ENCODE assay signal across 16 cellular contexts in the genomic region with DNA sequence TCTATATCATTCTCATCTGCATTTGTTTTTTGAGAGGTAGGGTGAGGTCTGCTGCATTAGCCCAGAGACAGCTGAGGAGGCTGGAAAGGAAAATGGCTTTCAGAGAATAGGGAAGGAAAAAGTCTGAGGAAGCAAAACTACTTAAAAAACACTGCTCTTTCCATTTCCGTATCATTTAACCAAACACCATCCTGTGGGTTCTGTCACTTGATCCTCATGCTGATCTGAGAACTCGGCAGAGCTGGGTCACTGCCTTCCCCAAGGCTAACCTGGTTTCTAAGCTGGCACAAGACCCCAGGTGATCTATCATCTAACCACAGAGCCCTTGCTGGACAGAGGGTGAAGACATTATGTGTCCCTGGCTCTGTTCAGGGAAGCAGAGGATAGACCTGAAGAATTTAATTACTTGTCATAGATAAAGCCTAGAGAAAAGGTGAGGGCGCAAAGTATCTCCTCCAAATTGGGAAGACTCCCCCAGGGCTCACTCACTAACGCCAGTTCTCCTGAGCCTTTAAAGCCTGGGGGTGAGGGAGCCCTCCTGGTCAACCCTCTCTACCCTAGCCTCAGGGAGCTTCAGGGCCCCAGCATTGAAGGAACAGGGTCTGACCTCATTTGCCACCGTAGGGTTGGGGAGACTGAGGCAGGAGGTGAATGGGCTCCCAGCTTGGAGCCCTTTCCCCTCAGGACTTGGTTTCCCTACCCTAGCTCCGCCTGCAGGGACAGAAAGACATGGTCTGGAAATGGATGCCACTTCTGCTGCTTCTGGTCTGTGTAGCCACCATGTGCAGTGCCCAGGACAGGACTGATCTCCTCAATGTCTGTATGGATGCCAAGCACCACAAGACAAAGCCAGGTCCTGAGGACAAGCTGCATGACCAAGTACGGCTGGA. TPM values are rescaled to one million over a fixed set of nuclear protein-coding genes. Genes with fewer than 3 reads are reported as not detected.
A peak's percentile ranks its signal among the peaks of the same experiment; 100 is the strongest.
DNase-seq lines count a peak whose midpoint lies in the region; ATAC-seq and TF ChIP-seq lines count a peak whose summit lies in the region.
"Had no signal": no experiment of that assay in that cellular context is flagged by ENCODE, and none has a peak within 500 bp of the region (broad histone marks: within the 10 kb centered on the region; RNA-seq: fewer than 3 reads in every experiment).

No MANE protein-coding gene starts in this region.

- H3K79me2 ChIP-seq in OCI-LY3 (ENCODE audit: low read length), result no peaks in the 10 kb centered on the region

- no peak overlapping the region for H3K27ac Mint-ChIP-seq in activated T-cell treated with anti-CD3 and anti-CD28 coated beads, Interleukin-2, amount 50 U/mL, for 24 hours

- H3K27ac ChIP-seq in HL-60 (replicated peaks) (peak overlapping the region; percentile 26; the same call in 1 of the 2 replicates), OCI-LY3 (ENCODE audit: low read length) (no peak overlapping the region), right atrium auricular region (peak overlapping the region in 1 of 2 donors; percentile 7), skeletal muscle tissue (ENCODE audit: low read depth, low read length) (peak overlapping the region; percentile 30)

- DNase-seq in HL-60 (ENCODE audit: low read depth in 1 of 2, low spot score in 1 of 2), result no peak
- peak; percentile 54 for DNase-seq in right atrium auricular region (ENCODE audit: low spot score)
- no peak for DNase-seq in activated T-cell treated with anti-CD3 and anti-CD28 coated beads, Interleukin-2, amount 50 U/mL, for 24 hours
- DNase-seq: activated CD4-positive, alpha-beta T cell treated with anti-CD3 and anti-CD28 coated beads for 4 hours; activated gamma-delta T cell treated with Interleukin-2 at 50 U/mL for 16 hours; Calu3; erythroblast; mucosa of descending colon; NCI-H1105 had no signal

- peaks cover 13% of the 10 kb centered on the region for H3K4me1 Mint-ChIP-seq in activated T-cell treated with anti-CD3 and anti-CD28 coated beads, Interleukin-2, amount 50 U/mL, for 24 hours (ENCODE audit: low read depth)

- H3K4me1 ChIP-seq in OCI-LY3 (ENCODE audit: low read length) (peaks cover 38% of the 10 kb centered on the region), right atrium auricular region (peaks cover 0 to 11% of the 10 kb centered on the region in 2 donors), skeletal muscle tissue (ENCODE audit: control insufficient read depth in 3 of 3, insufficient read depth in 3 of 3, low read length in 3 of 3) (peaks cover 9 to 10% (median 9%) of the 10 kb centered on the region in 3 donors)

- no peak overlapping the region for H3K4me3 Mint-ChIP-seq in activated T-cell treated with anti-CD3 and anti-CD28 coated beads, Interleukin-2, amount 50 U/mL, for 24 hours

- H2AFZ ChIP-seq in OCI-LY3 (ENCODE audit: low read depth, low read length), result peak overlapping the region; percentile 36; the same call in 1 of the 2 replicates

- no peaks in the 10 kb centered on the region for H3K9me3 ChIP-seq in OCI-LY3 (ENCODE audit: insufficient read depth, low read length)
- H3K9me3 ChIP-seq in right atrium auricular region, result no peaks in the 10 kb centered on the region
- no peaks in the 10 kb centered on the region for H3K9me3 ChIP-seq in skeletal muscle tissue (ENCODE audit: control insufficient read depth in 3 of 3, low read length in 3 of 3)
- H3K9me3 ChIP-seq: mucosa of descending colon, tibial nerve had no signal

- H3K27me3 ChIP-seq in HL-60 (ENCODE audit: insufficient read depth, poor library complexity, severe bottlenecking) (no peaks in the 10 kb centered on the region), OCI-LY3 (ENCODE audit: low read depth, low read length) (peaks cover 12% of the 10 kb centered on the region; the same call in 1 of the 2 replicates), right atrium auricular region (no peaks in the 10 kb centered on the region), skeletal muscle tissue (ENCODE audit: control insufficient read depth in 3 of 3, insufficient read depth in 3 of 3, low read length in 3 of 3) (no peaks in the 10 kb centered on the region)
- H3K27me3 ChIP-seq: tibial nerve had no signal

- H3K36me3 ChIP-seq in OCI-LY3 (replicated peaks; ENCODE audit: low read depth, low read length) (no peaks in the 10 kb centered on the region), right atrium auricular region (no peaks in the 10 kb centered on the region), skeletal muscle tissue (ENCODE audit: control insufficient read depth in 3 of 3, insufficient read depth in 3 of 3, low read length in 3 of 3) (no peaks in the 10 kb centered on the region)
- H3K36me3 ChIP-seq: tibial nerve had no signal

- H3K4me2 ChIP-seq in OCI-LY3 (ENCODE audit: low read length), result peak overlapping the region; percentile 56

- peaks cover 23% of the 10 kb centered on the region for H3K27me3 Mint-ChIP-seq in activated T-cell treated with anti-CD3 and anti-CD28 coated beads, Interleukin-2, amount 50 U/mL, for 24 hours

- H3K9me3 Mint-ChIP-seq in activated T-cell treated with anti-CD3 and anti-CD28 coated beads, Interleukin-2, amount 50 U/mL, for 24 hours, result no peaks in the 10 kb centered on the region

- ATAC-seq in HG02970 (IDR thresholded peaks at IDR 0.05; ENCODE audit: low FRiP score, unreplicated experiment), result no peak
- no peak for ATAC-seq in GM21367 (IDR thresholded peaks at IDR 0.05; ENCODE audit: unreplicated experiment)
- no peak for ATAC-seq in GM18520 (IDR thresholded peaks at IDR 0.05; ENCODE audit: unreplicated experiment)
- ATAC-seq: mucosa of descending colon had no signal

- H3K4me3 ChIP-seq in HL-60 (replicated peaks; ENCODE audit: insufficient read depth, low read length) (no peak overlapping the region), OCI-LY3 (ENCODE audit: low read length) (no peak overlapping the region), right atrium auricular region (no peak overlapping the region), skeletal muscle tissue (ENCODE audit: low read length in 3 of 3) (peak overlapping the region in 2 of 3 donors; percentile 13 to 27)
- H3K4me3 ChIP-seq: mucosa of descending colon had no signal

- H3K36me3 Mint-ChIP-seq in activated T-cell treated with anti-CD3 and anti-CD28 coated beads, Interleukin-2, amount 50 U/mL, for 24 hours (ENCODE audit: low read depth), result no peaks in the 10 kb centered on the region

- TF ChIP-seq CTCF in HL-60 (IDR thresholded peaks at IDR 0.05; ENCODE audit: insufficient read depth, low read length) (no peak), OCI-LY3 (IDR thresholded peaks at IDR 0.05; ENCODE audit: low read depth, low read length) (no peak), right atrium auricular region (IDR thresholded peaks at IDR 0.05) (no peak)

- H3K9ac ChIP-seq in OCI-LY3 (ENCODE audit: low read length) (no peak overlapping the region), skeletal muscle tissue (ENCODE audit: low read depth in 1 of 3, low read length in 3 of 3) (no peak overlapping the region)

- no peaks in the 10 kb centered on the region for H4K20me1 ChIP-seq in OCI-LY3 (ENCODE audit: insufficient read depth, low read length)

RNA-seq across cellular contexts. Expression of gene FOLR2, which starts 1.5 kb away (rescaled TPM):
- 10 to 100 TPM; 10.8 to 32.5 TPM for total RNA-seq in right atrium auricular region
- 15.1 TPM for total RNA-seq in skeletal muscle tissue
- total RNA-seq: Calu3, SK-MEL-5 had no signal

RNA-seq across cellular contexts. Expression of gene INPPL1, which starts 6.5 kb away (rescaled TPM):
- 10 to 100 TPM; 68.8 to 84.5 TPM for total RNA-seq in right atrium auricular region
- total RNA-seq in skeletal muscle tissue, result 50.6 TPM

RNA-seq across cellular contexts. Expression of gene PHOX2A, which starts 25.9 kb away (rescaled TPM):
- total RNA-seq in right atrium auricular region (not detected), skeletal muscle tissue (not detected)
- total RNA-seq: Calu3, SK-MEL-5, tibial nerve had no signal

RNA-seq across cellular contexts. Expression of gene FOLR1, which starts 26.2 kb away (rescaled TPM):
- total RNA-seq in right atrium auricular region (not detected), skeletal muscle tissue (1.0 TPM)
- total RNA-seq: mucosa of descending colon, SK-MEL-5 had no signal

Comparison
In these comparisons a context has a peak if more than half of its experiments do, and no peak if none do; other contexts are left out.
1. H3K4me3 ChIP-seq: peak in skeletal muscle tissue (2 of 3); none in HL-60 (single experiment), OCI-LY3 (single experiment) and right atrium auricular region (0 of 2).